29 cellular contexts compared by ENCODE assay signal in genomic region chr15:82739086-82739485, GRCh38. TPM values are rescaled to one million over a fixed set of nuclear protein-coding genes. Genes with fewer than 3 reads are reported as not detected.
DNase-seq lines count a peak whose midpoint lies in the region; ATAC-seq, FAIRE-seq and TF ChIP-seq lines count a peak whose summit lies in the region.
"Had no signal": no experiment of that assay in that cellular context is flagged by ENCODE, and none has a peak within 500 bp of the region (broad histone marks: within the 10 kb centered on the region; RNA-seq: fewer than 3 reads in every experiment).

No MANE protein-coding gene starts in this region.

- no peaks in the 10 kb centered on the region for H3K9me3 ChIP-seq in ascending aorta
- H3K9me3 ChIP-seq: MG63, neutrophil, psoas muscle, suprapubic skin, vagina had no signal

- ATAC-seq in GM21360 (IDR thresholded peaks at IDR 0.05; ENCODE audit: unreplicated experiment) = no peak
- ATAC-seq in HG02571 (IDR thresholded peaks at IDR 0.05; ENCODE audit: unreplicated experiment) = no peak
- ATAC-seq: activated CD4-positive, CD25-positive, alpha-beta regulatory T cell treated with anti-CD3 and anti-CD28 coated beads, Interleukin-2, amount 50 U/mL, for 24 hours; activated CD8-positive, alpha-beta T cell treated with anti-CD3 and anti-CD28 coated beads, Interleukin-2, amount 10 ng/mL, durations not matched to agents 7 days and 5 days; HepG2; psoas muscle; stimulated activated memory B cell treated with anti-CD40 and anti-IgM and Interleukin-4, amounts not matched to agents 10 μg/mL and 1 μg/mL and 100 μg/mL, for 72 hours had no signal

- peak; percentile 92 for FAIRE-seq in G401.6 (lab: Jason Lieb, UNC)
- FAIRE-seq: frontal cortex, HepG2, kidney had no signal

- TF ChIP-seq CTCF in epithelial cell of esophagus (IDR thresholded peaks at IDR 0.05; ENCODE audit: insufficient read depth, low read depth, low read length, missing control alignments) (no peak), retinal pigment epithelial cell (conservative IDR thresholded peaks at IDR 0.05; ENCODE audit: low read depth, low read length) (no peak), ascending aorta (IDR thresholded peaks at IDR 0.05) (no peak)

- H3K27ac ChIP-seq in ascending aorta = no peak overlapping the region
- H3K27ac ChIP-seq: neutrophil, psoas muscle, skin epidermis, suprapubic skin, vagina had no signal

- no peak overlapping the region for H3K4me3 ChIP-seq in epithelial cell of esophagus (ENCODE audit: low read length)
- no peak overlapping the region for H3K4me3 ChIP-seq in retinal pigment epithelial cell (ENCODE audit: low read length)
- no peak overlapping the region for H3K4me3 ChIP-seq in ascending aorta
- H3K4me3 ChIP-seq: lung, MG63, psoas muscle, skin epidermis, suprapubic skin, vagina had no signal

- H3K27me3 ChIP-seq in ascending aorta = no peaks in the 10 kb centered on the region
- H3K27me3 ChIP-seq: MG63, neutrophil, suprapubic skin, vagina had no signal

- DNase-seq in OCI-M1 (lab: John Stamatoyannopoulos, UW) = peak; percentile 70
- peak; percentile 48 for DNase-seq in epithelial cell of esophagus (ENCODE audit: low read depth)
- peak; percentile 14 for DNase-seq in retinal pigment epithelial cell (ENCODE audit: low read depth)
- no peak for DNase-seq in ascending aorta (ENCODE audit: low spot score in 2 of 2)
- DNase-seq: activated CD8-positive, alpha-beta T cell treated with anti-CD3 and anti-CD28 coated beads, Interleukin-2, amount 10 ng/mL, durations not matched to agents 7 days and 5 days; activated naive CD4-positive, alpha-beta T cell treated with Interleukin-2 at 50 U/mL for 16 hours; activated T-cell treated with anti-CD3 and anti-CD28 coated beads, Interleukin-2, amount 50 U/mL, for 1 hour; AML-193; CD8-positive, alpha-beta memory T cell; central memory CD4-positive, alpha-beta T cell; DMS79; kidney; MG63; NCI-H1417 treated with DMSO at 0.1 percent for 48 hours; NCI-H524 treated with DMSO at 0.1 percent for 48 hours; psoas muscle; RPMI8226 had no signal

- peaks cover 3% of the 10 kb centered on the region in 2 donors for H3K36me3 ChIP-seq in ascending aorta
- H3K36me3 ChIP-seq: MG63, neutrophil, suprapubic skin, vagina had no signal

- intact Hi-C loops in ascending aorta (cut with DNase I) = no loop called here

- no peaks in the 10 kb centered on the region for H3K4me1 ChIP-seq in ascending aorta
- H3K4me1 ChIP-seq: psoas muscle, suprapubic skin, vagina had no signal

RNA-seq across cellular contexts. Expression of gene AP3B2, which starts 29.4 kb away (rescaled TPM):
- total RNA-seq in ascending aorta = not detected
- total RNA-seq: activated CD8-positive, alpha-beta T cell treated with anti-CD3 and anti-CD28 coated beads, Interleukin-2, amount 10 ng/mL, durations not matched to agents 7 days and 5 days; HepG2 had no signal

Comparison
In these comparisons a context has a peak if more than half of its experiments do, and no peak if none do; other contexts are left out.
1. DNase-seq: peak in OCI-M1 (single experiment), epithelial cell of esophagus (single experiment) and retinal pigment epithelial cell (single experiment); none in ascending aorta (0 of 2).